Comparison of ENCODE assay signal across 1 cellular context in the genomic region with DNA sequence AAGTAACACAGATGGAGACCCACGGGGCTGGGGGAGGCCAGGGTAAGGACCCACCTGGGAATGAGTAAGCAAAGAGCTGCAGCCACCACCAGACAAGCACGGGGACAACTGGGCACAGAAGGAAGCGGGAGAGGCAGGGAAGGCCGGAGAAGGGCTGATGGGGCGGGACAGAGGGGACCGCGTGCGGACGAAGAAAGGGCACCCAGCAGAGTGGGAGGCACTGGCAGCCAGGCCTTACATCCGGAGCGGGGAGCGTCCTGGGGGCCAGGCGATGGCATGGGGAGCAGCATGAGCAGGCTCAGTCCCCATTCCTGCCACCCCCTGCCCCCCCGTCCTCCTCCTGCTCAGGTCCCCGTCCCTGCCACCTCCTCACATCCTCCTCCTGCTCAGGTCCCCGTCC.
TF ChIP-seq lines count a peak whose summit lies in the region.

No MANE protein-coding gene starts in this region.

TF ChIP-seq in HepG2, 621 proteins besides CTCF, POLR2A, EP300 and RAD21:
- TF ChIP-seq ZNF264 (CRISPR knock-in tag; IDR thresholded peaks at IDR 0.05) (no peak), TMF1 (CRISPR knock-in tag; IDR thresholded peaks at IDR 0.05; ENCODE audit: low read depth) (no peak), ZNF292 (CRISPR knock-in tag; IDR thresholded peaks at IDR 0.05; ENCODE audit: borderline replicate concordance, low read depth) (no peak), ZC3H13 (CRISPR knock-in tag; IDR thresholded peaks at IDR 0.05) (no peak), TOPORS (CRISPR knock-in tag; IDR thresholded peaks at IDR 0.05) (no peak)
- TF ChIP-seq, protein P1, sequence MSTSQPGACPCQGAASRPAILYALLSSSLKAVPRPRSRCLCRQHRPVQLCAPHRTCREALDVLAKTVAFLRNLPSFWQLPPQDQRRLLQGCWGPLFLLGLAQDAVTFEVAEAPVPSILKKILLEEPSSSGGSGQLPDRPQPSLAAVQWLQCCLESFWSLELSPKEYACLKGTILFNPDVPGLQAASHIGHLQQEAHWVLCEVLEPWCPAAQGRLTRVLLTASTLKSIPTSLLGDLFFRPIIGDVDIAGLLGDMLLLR (CRISPR knock-in tag; IDR thresholded peaks at IDR 0.05): no peak
- TF ChIP-seq, protein P2, sequence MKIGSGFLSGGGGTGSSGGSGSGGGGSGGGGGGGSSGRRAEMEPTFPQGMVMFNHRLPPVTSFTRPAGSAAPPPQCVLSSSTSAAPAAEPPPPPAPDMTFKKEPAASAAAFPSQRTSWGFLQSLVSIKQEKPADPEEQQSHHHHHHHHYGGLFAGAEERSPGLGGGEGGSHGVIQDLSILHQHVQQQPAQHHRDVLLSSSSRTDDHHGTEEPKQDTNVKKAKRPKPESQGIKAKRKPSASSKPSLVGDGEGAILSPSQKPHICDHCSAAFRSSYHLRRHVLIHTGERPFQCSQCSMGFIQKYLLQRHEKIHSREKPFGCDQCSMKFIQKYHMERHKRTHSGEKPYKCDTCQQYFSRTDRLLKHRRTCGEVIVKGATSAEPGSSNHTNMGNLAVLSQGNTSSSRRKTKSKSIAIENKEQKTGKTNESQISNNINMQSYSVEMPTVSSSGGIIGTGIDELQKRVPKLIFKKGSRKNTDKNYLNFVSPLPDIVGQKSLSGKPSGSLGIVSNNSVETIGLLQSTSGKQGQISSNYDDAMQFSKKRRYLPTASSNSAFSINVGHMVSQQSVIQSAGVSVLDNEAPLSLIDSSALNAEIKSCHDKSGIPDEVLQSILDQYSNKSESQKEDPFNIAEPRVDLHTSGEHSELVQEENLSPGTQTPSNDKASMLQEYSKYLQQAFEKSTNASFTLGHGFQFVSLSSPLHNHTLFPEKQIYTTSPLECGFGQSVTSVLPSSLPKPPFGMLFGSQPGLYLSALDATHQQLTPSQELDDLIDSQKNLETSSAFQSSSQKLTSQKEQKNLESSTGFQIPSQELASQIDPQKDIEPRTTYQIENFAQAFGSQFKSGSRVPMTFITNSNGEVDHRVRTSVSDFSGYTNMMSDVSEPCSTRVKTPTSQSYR (CRISPR knock-in tag; IDR thresholded peaks at IDR 0.05; ENCODE audit: borderline replicate concordance): no peak
- TF ChIP-seq, protein P3, sequence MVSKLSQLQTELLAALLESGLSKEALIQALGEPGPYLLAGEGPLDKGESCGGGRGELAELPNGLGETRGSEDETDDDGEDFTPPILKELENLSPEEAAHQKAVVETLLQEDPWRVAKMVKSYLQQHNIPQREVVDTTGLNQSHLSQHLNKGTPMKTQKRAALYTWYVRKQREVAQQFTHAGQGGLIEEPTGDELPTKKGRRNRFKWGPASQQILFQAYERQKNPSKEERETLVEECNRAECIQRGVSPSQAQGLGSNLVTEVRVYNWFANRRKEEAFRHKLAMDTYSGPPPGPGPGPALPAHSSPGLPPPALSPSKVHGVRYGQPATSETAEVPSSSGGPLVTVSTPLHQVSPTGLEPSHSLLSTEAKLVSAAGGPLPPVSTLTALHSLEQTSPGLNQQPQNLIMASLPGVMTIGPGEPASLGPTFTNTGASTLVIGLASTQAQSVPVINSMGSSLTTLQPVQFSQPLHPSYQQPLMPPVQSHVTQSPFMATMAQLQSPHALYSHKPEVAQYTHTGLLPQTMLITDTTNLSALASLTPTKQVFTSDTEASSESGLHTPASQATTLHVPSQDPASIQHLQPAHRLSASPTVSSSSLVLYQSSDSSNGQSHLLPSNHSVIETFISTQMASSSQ (IDR thresholded peaks at IDR 0.05; ENCODE audit: low read depth): no peak
- TF ChIP-seq, protein P3 (CRISPR knock-in tag; IDR thresholded peaks at IDR 0.05; ENCODE audit: borderline replicate concordance): no peak
- TF ChIP-seq, protein P4, sequence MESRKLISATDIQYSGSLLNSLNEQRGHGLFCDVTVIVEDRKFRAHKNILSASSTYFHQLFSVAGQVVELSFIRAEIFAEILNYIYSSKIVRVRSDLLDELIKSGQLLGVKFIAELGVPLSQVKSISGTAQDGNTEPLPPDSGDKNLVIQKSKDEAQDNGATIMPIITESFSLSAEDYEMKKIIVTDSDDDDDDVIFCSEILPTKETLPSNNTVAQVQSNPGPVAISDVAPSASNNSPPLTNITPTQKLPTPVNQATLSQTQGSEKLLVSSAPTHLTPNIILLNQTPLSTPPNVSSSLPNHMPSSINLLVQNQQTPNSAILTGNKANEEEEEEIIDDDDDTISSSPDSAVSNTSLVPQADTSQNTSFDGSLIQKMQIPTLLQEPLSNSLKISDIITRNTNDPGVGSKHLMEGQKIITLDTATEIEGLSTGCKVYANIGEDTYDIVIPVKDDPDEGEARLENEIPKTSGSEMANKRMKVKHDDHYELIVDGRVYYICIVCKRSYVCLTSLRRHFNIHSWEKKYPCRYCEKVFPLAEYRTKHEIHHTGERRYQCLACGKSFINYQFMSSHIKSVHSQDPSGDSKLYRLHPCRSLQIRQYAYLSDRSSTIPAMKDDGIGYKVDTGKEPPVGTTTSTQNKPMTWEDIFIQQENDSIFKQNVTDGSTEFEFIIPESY (CRISPR knock-in tag; IDR thresholded peaks at IDR 0.05): peak; percentile 75
